In the genomic region with DNA sequence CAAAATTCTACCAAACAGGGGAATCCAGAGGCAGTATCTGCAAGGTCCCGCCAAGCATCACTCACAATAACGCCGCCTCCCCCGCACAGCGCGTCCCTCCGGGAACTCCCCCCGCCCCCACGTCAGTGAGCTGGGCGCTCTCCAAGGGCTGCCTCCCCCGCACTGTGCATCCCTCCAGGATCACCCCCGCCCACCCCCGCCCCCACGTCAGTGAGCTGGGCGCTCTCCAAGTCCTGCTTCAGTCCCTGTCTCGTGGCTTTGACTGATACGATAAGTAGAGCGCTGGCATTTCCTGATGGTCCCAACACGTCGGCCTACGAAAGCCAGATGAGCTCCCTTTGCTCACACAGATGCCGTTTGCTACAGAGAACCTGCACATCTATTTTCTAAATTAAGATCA, we compare ENCODE assay signal across 28 cellular contexts.
DNase-seq lines count a peak whose midpoint lies in the region; ATAC-seq, FAIRE-seq and TF ChIP-seq lines count a peak whose summit lies in the region.
"Had no signal": no experiment of that assay in that cellular context is flagged by ENCODE, and none has a peak within 500 bp of the region (broad histone marks: within the 10 kb centered on the region; RNA-seq: fewer than 3 reads in every experiment).

No MANE protein-coding gene starts in this region.

- no peaks in the 10 kb centered on the region for H3K9me3 ChIP-seq in heart left ventricle
- no peaks in the 10 kb centered on the region for H3K9me3 ChIP-seq in esophagus muscularis mucosa
- H3K9me3 ChIP-seq: ascending aorta, esophagus squamous epithelium, gastroesophageal sphincter, prostate gland had no signal

- TF ChIP-seq CTCF in heart left ventricle (IDR thresholded peaks at IDR 0.05) (no peak), esophagus muscularis mucosa (IDR thresholded peaks at IDR 0.05) (no peak)

- no peaks in the 10 kb centered on the region for H3K36me3 ChIP-seq in heart left ventricle
- H3K36me3 ChIP-seq in esophagus muscularis mucosa = no peaks in the 10 kb centered on the region
- H3K36me3 ChIP-seq: ascending aorta, esophagus squamous epithelium, gastroesophageal sphincter, prostate gland had no signal

- FAIRE-seq in urothelium cell line (lab: Jason Lieb, UNC) = no peak
- no peak for FAIRE-seq in GM12891 (lab: Jason Lieb, UNC)
- FAIRE-seq: kidney, RCC 7860 had no signal

- ATAC-seq in heart left ventricle (peak in 3 of 4 donors; percentile 60 to 88 (median 69)), HG02981 (IDR thresholded peaks at IDR 0.05; ENCODE audit: unreplicated experiment) (no peak)
- ATAC-seq: gastroesophageal sphincter; stimulated activated naive CD8-positive, alpha-beta T cell treated with anti-CD3 and anti-CD28 coated beads, Interleukin-15, Interleukin-2, amounts not matched to agents 100 U/mL and 50 U/mL, for 24 hours had no signal

- DNase-seq in heart left ventricle = peak in 4 of 5 donors; percentile 39 to 47 (median 46)
- no peak for DNase-seq in cardiac septum (ENCODE audit: low spot score)
- DNase-seq in esophagus muscularis mucosa (ENCODE audit: extremely low spot score) = peak; percentile 72
- DNase-seq in kidney tubule cell (ENCODE audit: low spot score) = peak; percentile 6
- DNase-seq in urothelium cell line (ENCODE audit: low spot score) = peak; percentile 51
- DNase-seq in RKO (ENCODE audit: low spot score) = no peak
- DNase-seq in GM12891 (ENCODE audit: insufficient read length, low spot score) = no peak
- DNase-seq: 8988T; activated CD4-positive, alpha-beta T cell treated with anti-CD3 and anti-CD28 coated beads for 4 hours; activated effector memory CD4-positive, alpha-beta T cell treated with anti-CD3 and anti-CD28 coated beads, Interleukin-2, amount 50 U/mL, for 16 hours; activated naive CD8-positive, alpha-beta T cell treated with anti-CD3 and anti-CD28 coated beads, Interleukin-2, amount 10 ng/mL, durations not matched to agents 7 days and 5 days; activated T-cell treated with anti-CD3 and anti-CD28 coated beads, Interleukin-2, amount 50 U/mL, for 1 hour; CD4-positive, alpha-beta T cell; endodermal cell; esophagus squamous epithelium; kidney; NCI-H1092 treated with DMSO at 0.1 percent for 48 hours; NCI-H2081; NCI-H2227 treated with DMSO at 0.1 percent for 48 hours; NCI-H69; stimulated activated CD4-positive, alpha-beta T cell treated with anti-CD3 and anti-CD28 coated beads, Interleukin-15, amount 100 ng/mL, for 24 hours; stimulated activated naive CD8-positive, alpha-beta T cell treated with anti-CD3 and anti-CD28 coated beads, Interleukin-15, Interleukin-2, amounts not matched to agents 100 U/mL and 50 U/mL, for 24 hours; T-helper 2 cell had no signal

- H3K27me3 ChIP-seq in heart left ventricle (peaks cover 0 to 8% (median 0%) of the 10 kb centered on the region in 9 donors), esophagus muscularis mucosa (peaks cover 0 to 55% (median 7%) of the 10 kb centered on the region in 4 donors)
- H3K27me3 ChIP-seq: ascending aorta had no signal

- H3K4me1 ChIP-seq in heart left ventricle (peaks cover 0 to 12% (median 1%) of the 10 kb centered on the region in 12 donors), esophagus muscularis mucosa (peaks cover 0 to 14% (median 11%) of the 10 kb centered on the region in 4 donors)
- H3K4me1 ChIP-seq: ascending aorta, esophagus squamous epithelium, prostate gland had no signal

- no peak for TF ChIP-seq EP300 in esophagus muscularis mucosa (IDR thresholded peaks at IDR 0.05)

- H3K4me3 ChIP-seq in heart left ventricle (no peak overlapping the region), esophagus muscularis mucosa (no peak overlapping the region)
- H3K4me3 ChIP-seq: ascending aorta, esophagus squamous epithelium, gastroesophageal sphincter, prostate gland had no signal

- TF ChIP-seq POLR2A in heart left ventricle (IDR thresholded peaks at IDR 0.05) (no peak), esophagus muscularis mucosa (IDR thresholded peaks at IDR 0.05; ENCODE audit: low read depth) (no peak), GM12891 (IDR thresholded peaks at IDR 0.05; ENCODE audit: low read depth, low read length) (no peak)

- intact Hi-C loops in heart left ventricle (cut with DNase I) (no loop called here), cardiac septum (cut with DNase I) (no loop called here), esophagus muscularis mucosa (cut with DNase I) (no loop called here)

- no peak overlapping the region for H3K27ac ChIP-seq in heart left ventricle
- no peak overlapping the region for H3K27ac ChIP-seq in esophagus muscularis mucosa (replicated peaks in 1 of 4)
- H3K27ac ChIP-seq: ascending aorta, esophagus squamous epithelium, gastroesophageal sphincter, prostate gland had no signal

- WGBS in heart left ventricle, 4 donors = 13 to 29% (median 16%) methylated on average over 19 to 22 of the region's 22 CpGs
- WGBS in esophagus muscularis mucosa = 41% methylated on average over 21 of the region's 22 CpGs

TF ChIP-seq in GM12891, 5 proteins besides CTCF, POLR2A, EP300 and RAD21:
- TF ChIP-seq PAX5 (IDR thresholded peaks at IDR 0.05; ENCODE audit: insufficient read depth, low read length, severe bottlenecking) (no peak), POU2F2 (IDR thresholded peaks at IDR 0.05; ENCODE audit: low read depth, low read length) (no peak), SPI1 (IDR thresholded peaks at IDR 0.05; ENCODE audit: low read depth, low read length) (no peak), TAF1 (IDR thresholded peaks at IDR 0.05; ENCODE audit: low read depth, low read length) (no peak), POLR2AphosphoS5 (IDR thresholded peaks at IDR 0.05; ENCODE audit: low read depth, low read length) (no peak)

Comparison
In these comparisons a context has a peak if more than half of its experiments do, and no peak if none do; other contexts are left out.
1. DNase-seq: peak in heart left ventricle (4 of 5), esophagus muscularis mucosa (single experiment), kidney tubule cell (single experiment) and urothelium cell line (single experiment); none in cardiac septum (single experiment), RKO (single experiment) and GM12891 (single experiment).